In the genomic region with DNA sequence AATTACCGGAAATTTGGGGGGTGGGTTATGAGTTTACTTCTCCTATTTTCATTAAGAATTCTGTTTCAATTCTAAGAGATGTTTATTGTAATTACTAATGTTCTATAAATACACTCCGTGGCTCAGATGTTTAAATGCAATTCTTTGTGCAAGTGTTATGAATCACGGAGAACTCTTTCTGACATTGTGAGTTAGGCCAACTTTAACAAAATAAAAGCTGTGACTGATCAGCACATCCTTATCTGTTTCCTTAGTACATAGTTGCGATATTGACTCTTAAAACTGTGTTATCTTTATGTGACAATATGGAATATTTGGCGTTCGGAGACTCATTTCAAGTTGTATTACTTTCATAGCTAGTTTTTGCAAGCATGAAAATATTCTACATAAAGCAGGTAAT, we compare ENCODE assay signal across 14 cellular contexts. TPM values are rescaled to one million over a fixed set of nuclear protein-coding genes. Genes with fewer than 3 reads are reported as not detected.
A peak's percentile ranks its signal among the peaks of the same experiment; 100 is the strongest.
DNase-seq lines count a peak whose midpoint lies in the region; ATAC-seq, FAIRE-seq and TF ChIP-seq lines count a peak whose summit lies in the region.
"Had no signal": no experiment of that assay in that cellular context is flagged by ENCODE, and none has a peak within 500 bp of the region (broad histone marks: within the 10 kb centered on the region; RNA-seq: fewer than 3 reads in every experiment).

No MANE protein-coding gene starts in this region.

- H3K9me1 ChIP-seq in endothelial cell of umbilical vein (replicated peaks; ENCODE audit: control insufficient read depth, extremely low read depth, insufficient read depth, low read length): no peaks in the 10 kb centered on the region

- TF ChIP-seq EP300 in HepG2 (IDR thresholded peaks at IDR 0.05; ENCODE audit: low read depth in 2 of 2, low read length in 2 of 2) (no peak), HepG2 (CRISPR knock-in tag; IDR thresholded peaks at IDR 0.05; ENCODE audit: borderline replicate concordance) (no peak)

- dilution Hi-C loops in endothelial cell of umbilical vein (cut with MboI; ENCODE audit: extremely low pct_ligation_motif_present, low sequenced_read_pairs): no loop called here

- no peak for TF ChIP-seq POLR2A in endothelial cell of umbilical vein (IDR thresholded peaks at IDR 0.05; ENCODE audit: low read depth, low read length)
- TF ChIP-seq POLR2A in HepG2 (IDR thresholded peaks at IDR 0.05; ENCODE audit: insufficient read depth in 1 of 2, low read depth in 2 of 2, low read length in 2 of 2): no peak
- no peak for TF ChIP-seq POLR2A in H54 (IDR thresholded peaks at IDR 0.05; ENCODE audit: low read depth, low read length)

- no peaks in the 10 kb centered on the region for H3K36me3 ChIP-seq in endothelial cell of umbilical vein (ENCODE audit: control insufficient read depth in 2 of 2, extremely low read depth in 1 of 2, insufficient read depth in 2 of 2, low read length in 2 of 2)
- H3K36me3 ChIP-seq in HepG2 (replicated peaks in 1 of 2; ENCODE audit: control insufficient read depth in 1 of 2, insufficient read depth in 2 of 2, low read length in 2 of 2): no peaks in the 10 kb centered on the region

- no peak overlapping the region for H3K27ac Mint-ChIP-seq in activated T-cell treated with anti-CD3 and anti-CD28 coated beads, Interleukin-2, amount 50 U/mL, for 24 hours
- no peak overlapping the region for H3K27ac Mint-ChIP-seq in activated T-cell treated with anti-CD3 and anti-CD28 coated beads, Interleukin-2, amount 50 U/mL, for 72 hours
- H3K27ac Mint-ChIP-seq in type B pancreatic cell: peak overlapping the region; percentile 76
- H3K27ac Mint-ChIP-seq: activated naive CD8-positive, alpha-beta T cell had no signal

- peak overlapping the region; percentile 69 for H3K4me3 Mint-ChIP-seq in activated T-cell treated with anti-CD3 and anti-CD28 coated beads, Interleukin-2, amount 50 U/mL, for 24 hours
- no peak overlapping the region for H3K4me3 Mint-ChIP-seq in activated T-cell treated with anti-CD3 and anti-CD28 coated beads, Interleukin-2, amount 50 U/mL, for 72 hours
- H3K4me3 Mint-ChIP-seq in type B pancreatic cell: peak overlapping the region; percentile 88
- H3K4me3 Mint-ChIP-seq: activated naive CD8-positive, alpha-beta T cell had no signal

- no peak for TF ChIP-seq RAD21 in HepG2 (CRISPR knock-in tag; IDR thresholded peaks at IDR 0.05)

- POLR2A ChIA-PET in endothelial cell of umbilical vein (lab: Charles Lee): interaction anchor here (0.6 kb wide), 1 partner anchor 17 kb away, joined by 3 read pairs; no protein-coding TSS in a partner anchor
- POLR2A ChIA-PET in HepG2 (lab: Yijun Ruan, JAX): no interaction called here

- no peak for ATAC-seq in activated T-cell treated with anti-CD3 and anti-CD28 coated beads, Interleukin-2, amount 50 U/mL, for 72 hours (replicated peaks in 1 of 2)
- no peak for ATAC-seq in HepG2
- ATAC-seq: esophagus mucosa had no signal

- H3K79me2 ChIP-seq in endothelial cell of umbilical vein (ENCODE audit: control insufficient read depth, insufficient read depth, low read length) (peaks cover 25% of the 10 kb centered on the region), HepG2 (ENCODE audit: insufficient read depth, low read length) (no peaks in the 10 kb centered on the region)

- H3K4me3 ChIP-seq in endothelial cell of umbilical vein (replicated peaks in 1 of 3; ENCODE audit: insufficient read depth in 1 of 3, low read depth in 1 of 3, low read length in 3 of 3): peak overlapping the region; percentile 49 to 98 (median 82)
- no peak overlapping the region for H3K4me3 ChIP-seq in HepG2 (replicated peaks in 1 of 3; ENCODE audit: insufficient read depth in 1 of 3, low read depth in 2 of 3, low read length in 3 of 3)

- no peaks in the 10 kb centered on the region for H3K9me3 ChIP-seq in endothelial cell of umbilical vein (replicated peaks; ENCODE audit: control insufficient read depth, insufficient read depth, low read length)
- H3K9me3 ChIP-seq in HepG2 (ENCODE audit: low read length): no peaks in the 10 kb centered on the region

- peaks cover 17% of the 10 kb centered on the region for H3K4me1 ChIP-seq in endothelial cell of umbilical vein (ENCODE audit: control insufficient read depth, extremely low read depth, insufficient read depth, low read length)
- H3K4me1 ChIP-seq in HepG2 (ENCODE audit: insufficient read depth, low read length): no peaks in the 10 kb centered on the region

- H3K27ac ChIP-seq in endothelial cell of umbilical vein (ENCODE audit: insufficient read depth, low read depth, low read length) (peak overlapping the region; percentile 97), HepG2 (ENCODE audit: extremely low read length, insufficient read depth, low read length) (no peak overlapping the region)

- FAIRE-seq in endothelial cell of umbilical vein (lab: Jason Lieb, UNC): peak; percentile 80
- FAIRE-seq in HepG2 (lab: Jason Lieb, UNC): no peak
- FAIRE-seq in H54 (lab: Jason Lieb, UNC): no peak

- CTCF ChIA-PET in endothelial cell of umbilical vein (lab: Charles Lee): interaction anchor here (1.2 to 2.2 kb wide), 2 partner anchors 109 to 180 kb away, joined by 3 to 7 read pairs; no protein-coding TSS in a partner anchor
- CTCF ChIA-PET in HepG2 (lab: Yijun Ruan, JAX; ENCODE audit: low intra/inter-chr PET ratio, low total read pairs): no interaction called here

- BruUV-seq in endothelial cell of umbilical vein (replicated peaks; lab: Mats Ljungman, UMichigan): no TSS peak
- no TSS peak for BruUV-seq in HepG2 (replicated peaks; lab: Mats Ljungman, UMichigan)

- TF ChIP-seq CTCF in endothelial cell of umbilical vein (IDR thresholded peaks at IDR 0.05; ENCODE audit: extremely low read depth in 1 of 2, insufficient read depth in 1 of 2, low read depth in 1 of 2, low read length in 2 of 2) (no peak), type B pancreatic cell (conservative IDR thresholded peaks at IDR 0.05) (no peak), HepG2 (CRISPR knock-in tag; IDR thresholded peaks at IDR 0.05) (no peak)

- H3K9ac ChIP-seq in endothelial cell of umbilical vein (replicated peaks; ENCODE audit: extremely low read depth, insufficient read depth, low read length) (peak overlapping the region; percentile 98), HepG2 (ENCODE audit: insufficient read depth, low read depth, low read length) (no peak overlapping the region)

- peak overlapping the region; percentile 96 for H3K4me2 ChIP-seq in endothelial cell of umbilical vein (ENCODE audit: insufficient read depth, low read length)
- no peak overlapping the region for H3K4me2 ChIP-seq in HepG2 (ENCODE audit: low read depth, low read length)

- no peak for DNase-seq in activated T-cell treated with anti-CD3 and anti-CD28 coated beads, Interleukin-2, amount 50 U/mL, for 24 hours
- DNase-seq in activated T-cell treated with anti-CD3 and anti-CD28 coated beads, Interleukin-2, amount 50 U/mL, for 72 hours: no peak
- DNase-seq in endothelial cell of umbilical vein (ENCODE audit: low read depth, low spot score): peak; percentile 69
- peak; percentile 3 for DNase-seq in midbrain (lab: John Stamatoyannopoulos, UW)
- no peak for DNase-seq in type B pancreatic cell (ENCODE audit: extremely low spot score, unreplicated experiment)
- DNase-seq in NCI-H1417 (lab: John Stamatoyannopoulos, UW): no peak
- no peak for DNase-seq in HepG2 (ENCODE audit: low spot score)
- no peak for DNase-seq in H54 (ENCODE audit: insufficient read length, low spot score)
- DNase-seq: 8988T; activated CD4-positive, alpha-beta T cell treated with anti-CD3 and anti-CD28 coated beads, Interleukin-2, amount 50 U/mL, for 48 hours; DMS53; stimulated activated naive CD4-positive, alpha-beta T cell had no signal

- 2% methylated on average over 6 of the region's 6 CpGs for WGBS in HepG2 (ENCODE audit: low lambda C conversion rate)

- no peaks in the 10 kb centered on the region for H3K9me3 Mint-ChIP-seq in activated T-cell treated with anti-CD3 and anti-CD28 coated beads, Interleukin-2, amount 50 U/mL, for 24 hours
- no peaks in the 10 kb centered on the region for H3K9me3 Mint-ChIP-seq in activated T-cell treated with anti-CD3 and anti-CD28 coated beads, Interleukin-2, amount 50 U/mL, for 72 hours
- H3K9me3 Mint-ChIP-seq in type B pancreatic cell: no peaks in the 10 kb centered on the region

- intact Hi-C loops in endothelial cell of umbilical vein (cut with micrococcal nuclease): loop anchor here (2.0 kb wide), 1 partner anchor 64 kb away; no protein-coding TSS in a partner anchor
- intact Hi-C loops in HepG2 (cut with micrococcal nuclease; ENCODE audit: unreplicated experiment): no loop called here

- H4K20me1 ChIP-seq in endothelial cell of umbilical vein (replicated peaks; ENCODE audit: control insufficient read depth, extremely low read depth, insufficient read depth, low read length) (no peaks in the 10 kb centered on the region), HepG2 (ENCODE audit: insufficient read depth, low read length) (no peaks in the 10 kb centered on the region)

- H3K27me3 Mint-ChIP-seq in activated T-cell treated with anti-CD3 and anti-CD28 coated beads, Interleukin-2, amount 50 U/mL, for 24 hours: peaks cover 11% of the 10 kb centered on the region
- H3K27me3 Mint-ChIP-seq in activated T-cell treated with anti-CD3 and anti-CD28 coated beads, Interleukin-2, amount 50 U/mL, for 72 hours (ENCODE audit: low read depth): no peaks in the 10 kb centered on the region
- peaks cover 23% of the 10 kb centered on the region for H3K27me3 Mint-ChIP-seq in type B pancreatic cell
- H3K27me3 Mint-ChIP-seq: activated naive CD8-positive, alpha-beta T cell had no signal

- no peaks in the 10 kb centered on the region for H3K27me3 ChIP-seq in endothelial cell of umbilical vein (ENCODE audit: control insufficient read depth in 2 of 2, insufficient read depth in 2 of 2, low read length in 2 of 2)
- H3K27me3 ChIP-seq in HepG2 (ENCODE audit: control insufficient read depth in 1 of 2, insufficient read depth in 2 of 2, low read length in 2 of 2): no peaks in the 10 kb centered on the region

- no peaks in the 10 kb centered on the region for H3K36me3 Mint-ChIP-seq in activated T-cell treated with anti-CD3 and anti-CD28 coated beads, Interleukin-2, amount 50 U/mL, for 24 hours (ENCODE audit: low read depth)
- H3K36me3 Mint-ChIP-seq in activated T-cell treated with anti-CD3 and anti-CD28 coated beads, Interleukin-2, amount 50 U/mL, for 72 hours (ENCODE audit: insufficient read depth in 2 of 2): no peaks in the 10 kb centered on the region
- no peaks in the 10 kb centered on the region for H3K36me3 Mint-ChIP-seq in type B pancreatic cell
- H3K36me3 Mint-ChIP-seq: activated naive CD8-positive, alpha-beta T cell had no signal

- in situ Hi-C loops in HepG2 (cut with HindIII; ENCODE audit: extremely low pct_ligation_motif_present, low pct_unique_long_range_greater_than_20kb): no loop called here

- no peak overlapping the region for H2AFZ ChIP-seq in endothelial cell of umbilical vein (ENCODE audit: low read depth, low read length)
- no peak overlapping the region for H2AFZ ChIP-seq in HepG2 (ENCODE audit: low read length)

- H3K4me1 Mint-ChIP-seq in activated T-cell treated with anti-CD3 and anti-CD28 coated beads, Interleukin-2, amount 50 U/mL, for 24 hours (ENCODE audit: low read depth): no peaks in the 10 kb centered on the region
- H3K4me1 Mint-ChIP-seq in activated T-cell treated with anti-CD3 and anti-CD28 coated beads, Interleukin-2, amount 50 U/mL, for 72 hours (ENCODE audit: low read depth): no peaks in the 10 kb centered on the region
- peaks cover 17% of the 10 kb centered on the region for H3K4me1 Mint-ChIP-seq in type B pancreatic cell (ENCODE audit: unreplicated experiment)

RNA-seq across cellular contexts. Expression of gene KLHL4, which starts 0.9 kb away (rescaled TPM):
- total RNA-seq in activated T-cell treated with anti-CD3 and anti-CD28 coated beads, Interleukin-2, amount 50 U/mL, for 72 hours: under 1 TPM in 1 of 2 donors, not detected in 1; 0.12 TPM
- total RNA-seq in endothelial cell of umbilical vein (19.3 and 20.9 TPM in 2 replicates), type B pancreatic cell (ENCODE audit: low replicate concordance) (4.5 and 11.1 TPM in 2 replicates), HepG2 (2016; rRNA removed; fragmentation: Illumina TruSeq; extraction: Trizol) (0.13 and 0.15 TPM in 2 replicates)
- polyA plus RNA-seq in endothelial cell of umbilical vein (7.2 and 9.8 TPM in 2 replicates), HepG2 (2011; rRNA removed) (0.04 TPM in 1 of 2 replicates, not detected in the other)
- 13.1 TPM in 2 replicates for polyA plus RNA-seq in endothelial cell of umbilical vein (2011; cell fraction: cytosol; rRNA removed)
- 11.6 and 15.7 TPM in 2 replicates for polyA plus RNA-seq in endothelial cell of umbilical vein (2011; cell fraction: nucleus; rRNA removed)
- 14.6 and 26.7 TPM in 2 replicates for polyA plus RNA-seq in endothelial cell of umbilical vein (2012)
- 23.3 and 24.7 TPM in 2 replicates for polyA minus RNA-seq in endothelial cell of umbilical vein
- 0.61 TPM for polyA minus RNA-seq in endothelial cell of umbilical vein (2011; cell fraction: cytosol; rRNA and poly(A)+ RNA removed)
- 31.5 and 34.0 TPM in 2 replicates for polyA minus RNA-seq in endothelial cell of umbilical vein (2011; cell fraction: nucleus; rRNA and poly(A)+ RNA removed)
- not detected in 2 replicates for total RNA-seq in HepG2 (2016; cell fraction: cytosol; rRNA removed; fragmentation: Illumina TruSeq; extraction: Trizol; ENCODE audit: low read depth)
- total RNA-seq in HepG2 (2016; cell fraction: insoluble cytoplasmic fraction; rRNA removed; fragmentation: Illumina TruSeq; extraction: Trizol): 0.12 TPM in 1 of 2 replicates, not detected in the other
- not detected in 2 replicates for total RNA-seq in HepG2 (2016; cell fraction: membrane; rRNA removed; fragmentation: Illumina TruSeq; extraction: Trizol)
- 0.13 TPM in 1 of 2 replicates, not detected in the other for total RNA-seq in HepG2 (2016; cell fraction: nucleus; rRNA removed; fragmentation: Illumina TruSeq; extraction: Trizol)
- polyA plus RNA-seq in HepG2 (2011; cell fraction: cytosol; rRNA removed): 0.03 TPM in 1 of 2 replicates, not detected in the other
- not detected in 2 replicates for polyA plus RNA-seq in HepG2 (2011; cell fraction: nucleus; rRNA removed)
- not detected in 2 replicates for polyA plus RNA-seq in HepG2 (2012)
- polyA plus RNA-seq in HepG2 (2016; cell fraction: cytosol; fragmentation: Illumina TruSeq; extraction: Trizol; ENCODE audit: low read depth): not detected in 2 replicates
- polyA plus RNA-seq in HepG2 (2016; cell fraction: insoluble cytoplasmic fraction; fragmentation: Illumina TruSeq; extraction: Trizol; ENCODE audit: low read depth): 0.07 TPM in 1 of 2 replicates, not detected in the other
- polyA plus RNA-seq in HepG2 (2016; cell fraction: membrane; fragmentation: Illumina TruSeq; extraction: Trizol; ENCODE audit: low read depth): not detected in 2 replicates
- not detected in 2 replicates for polyA plus RNA-seq in HepG2 (2016; cell fraction: nucleus; fragmentation: Illumina TruSeq; extraction: Trizol; ENCODE audit: insufficient read depth, low read depth)
- 1.5 TPM in 1 of 2 replicates, not detected in the other for polyA minus RNA-seq in HepG2 (2011; rRNA and poly(A)+ RNA removed; ENCODE audit: low replicate concordance)
- not detected in 2 replicates for polyA minus RNA-seq in HepG2 (2011; cell fraction: cytosol; rRNA and poly(A)+ RNA removed)
- polyA minus RNA-seq in HepG2 (2011; cell fraction: nucleus; rRNA and poly(A)+ RNA removed): not detected in 2 replicates

Comparison
In these comparisons a context has a peak if more than half of its experiments do, and no peak if none do; other contexts are left out.
1. H3K4me3 Mint-ChIP-seq: peak in activated T-cell treated with anti-CD3 and anti-CD28 coated beads, Interleukin-2, amount 50 U/mL, for 24 hours (single experiment) and type B pancreatic cell (single experiment); none in activated T-cell treated with anti-CD3 and anti-CD28 coated beads, Interleukin-2, amount 50 U/mL, for 72 hours (0 of 2).
2. DNase-seq: peak in endothelial cell of umbilical vein (single experiment) and midbrain (single experiment); none in activated T-cell treated with anti-CD3 and anti-CD28 coated beads, Interleukin-2, amount 50 U/mL, for 24 hours (single experiment), activated T-cell treated with anti-CD3 and anti-CD28 coated beads, Interleukin-2, amount 50 U/mL, for 72 hours (0 of 2), type B pancreatic cell (single experiment), NCI-H1417 (0 of 3), HepG2 (single experiment) and H54 (single experiment).
3. H3K4me3 ChIP-seq: peak in endothelial cell of umbilical vein (3 of 3); none in HepG2 (0 of 3).